Comparison of ENCODE assay signal across 11 cellular contexts in genomic region chr20:53655909-53656652, GRCh38.
DNase-seq lines count a peak whose midpoint lies in the region; ATAC-seq and TF ChIP-seq lines count a peak whose summit lies in the region.
"Had no signal": no experiment of that assay in that cellular context is flagged by ENCODE, and none has a peak within 500 bp of the region (broad histone marks: within the 10 kb centered on the region; RNA-seq: fewer than 3 reads in every experiment).

No MANE protein-coding gene starts in this region.

- in situ Hi-C loops in mammary epithelial cell (cut with MboI; ENCODE audit: low sequenced_read_pairs in 2 of 2), result no loop called here

- H3F3A ChIP-seq in Loucy (ENCODE audit: low read depth), result no peaks in the 10 kb centered on the region
- H3F3A ChIP-seq in neural progenitor cell (ENCODE audit: low read depth), result peaks cover 44% of the 10 kb centered on the region

- peak overlapping the region; percentile 24 for H3K27ac Mint-ChIP-seq in neural progenitor cell

- H3K4me3 ChIP-seq in Loucy (ENCODE audit: low read length, poor library complexity, severe bottlenecking), result no peak overlapping the region
- no peak overlapping the region for H3K4me3 ChIP-seq in mammary epithelial cell (replicated peaks in 1 of 3; ENCODE audit: insufficient read depth in 1 of 3, low read depth in 2 of 3, low read length in 3 of 3)
- H3K4me3 ChIP-seq in neural progenitor cell, result no peak overlapping the region
- H3K4me3 ChIP-seq: thoracic aorta had no signal

- intact Hi-C loops in mammary epithelial cell (cut with micrococcal nuclease) (no loop called here), sciatic nerve (cut with DNase I) (no loop called here)

- H3K36me3 Mint-ChIP-seq in neural progenitor cell, result no peaks in the 10 kb centered on the region

- H3K4me1 ChIP-seq in Loucy (ENCODE audit: insufficient read depth, low read length, poor library complexity, severe bottlenecking) (peaks cover 36% of the 10 kb centered on the region), mammary epithelial cell (ENCODE audit: insufficient read depth, low read length) (peaks cover 10% of the 10 kb centered on the region), neural progenitor cell (peaks cover 54% of the 10 kb centered on the region)

- dilution Hi-C loops in mammary epithelial cell (cut with HindIII; ENCODE audit: low sequenced_read_pairs), result no loop called here

- H3K9me3 ChIP-seq in Loucy (ENCODE audit: insufficient read depth, low read depth, low read length), result no peaks in the 10 kb centered on the region
- no peaks in the 10 kb centered on the region for H3K9me3 ChIP-seq in mammary epithelial cell (replicated peaks; ENCODE audit: insufficient read depth, low read length)
- H3K9me3 ChIP-seq in neural progenitor cell (ENCODE audit: low read depth), result no peaks in the 10 kb centered on the region
- H3K9me3 ChIP-seq: thoracic aorta had no signal

- no peaks in the 10 kb centered on the region for H3K27me3 ChIP-seq in Loucy (ENCODE audit: insufficient read depth, low read length, poor library complexity, severe bottlenecking)
- no peaks in the 10 kb centered on the region for H3K27me3 ChIP-seq in mammary epithelial cell (ENCODE audit: insufficient read depth, low read length)
- H3K27me3 ChIP-seq in neural progenitor cell, result no peaks in the 10 kb centered on the region

- peak; percentile 100 for DNase-seq in DMS114 treated with DMSO at 0.1 percent for 48 hours (lab: John Stamatoyannopoulos, UW; ENCODE audit: unreplicated experiment)
- DNase-seq in mammary epithelial cell, result peak; percentile 31
- no peak for DNase-seq in neural progenitor cell (ENCODE audit: low spot score)
- DNase-seq in sciatic nerve (ENCODE audit: low spot score), result no peak
- no peak for DNase-seq in stimulated activated CD4-positive, alpha-beta T cell treated with anti-CD3 and anti-CD28 coated beads, Interleukin-2, amount 100 ng/mL, for 24 hours
- no peak for DNase-seq in middle frontal gyrus (ENCODE audit: extremely low spot score, low spot score)
- DNase-seq: NCI-H1694 treated with DMSO at 0.1 percent for 48 hours, occipital lobe had no signal

- H3K79me2 ChIP-seq in Loucy (ENCODE audit: insufficient read depth, low read length) (no peaks in the 10 kb centered on the region), mammary epithelial cell (ENCODE audit: insufficient read depth, low read length) (no peaks in the 10 kb centered on the region), neural progenitor cell (ENCODE audit: low read depth) (no peaks in the 10 kb centered on the region)

- H3K9me3 Mint-ChIP-seq in neural progenitor cell, result no peaks in the 10 kb centered on the region

- peaks cover 60% of the 10 kb centered on the region for H3K4me1 Mint-ChIP-seq in neural progenitor cell

- H3K4me2 ChIP-seq in Loucy (ENCODE audit: low read depth, low read length, poor library complexity, severe bottlenecking) (no peak overlapping the region), mammary epithelial cell (ENCODE audit: insufficient read depth, low read depth, low read length) (no peak overlapping the region), neural progenitor cell (no peak overlapping the region)

- 62% methylated on average over 6 of the region's 6 CpGs for WGBS in mammary epithelial cell (ENCODE audit: low coverage, missing lambda C conversion rate)

- TF ChIP-seq CTCF in Loucy (conservative IDR thresholded peaks at IDR 0.05; ENCODE audit: low read length) (no peak), mammary epithelial cell (conservative IDR thresholded peaks at IDR 0.05 in 1 of 2, IDR thresholded peaks at IDR 0.05 in 1 of 2; ENCODE audit: extremely low read depth in 1 of 2, insufficient read depth in 1 of 2, low read depth in 1 of 2, low read length in 2 of 2) (no peak), neural progenitor cell (IDR thresholded peaks at IDR 0.05) (no peak)

- H3K9ac ChIP-seq in Loucy (ENCODE audit: low read depth, low read length, poor library complexity, severe bottlenecking), result no peak overlapping the region
- no peak overlapping the region for H3K9ac ChIP-seq in mammary epithelial cell (ENCODE audit: insufficient read depth, low read length)
- H3K9ac ChIP-seq in neural progenitor cell, result no peak overlapping the region

- H4K20me1 ChIP-seq in Loucy (ENCODE audit: insufficient read depth, low read length, poor library complexity, severe bottlenecking) (no peaks in the 10 kb centered on the region), mammary epithelial cell (ENCODE audit: insufficient read depth, low read length) (no peaks in the 10 kb centered on the region), neural progenitor cell (ENCODE audit: low read depth) (no peaks in the 10 kb centered on the region)

- H3K9me2 ChIP-seq in Loucy (replicated peaks; ENCODE audit: low read depth, low read length), result no peaks in the 10 kb centered on the region

- no peak overlapping the region for H3K4me3 Mint-ChIP-seq in neural progenitor cell

- no peaks in the 10 kb centered on the region for H3K27me3 Mint-ChIP-seq in neural progenitor cell (ENCODE audit: insufficient read depth, low read depth)

- H2AFZ ChIP-seq in Loucy (ENCODE audit: low read length) (peak overlapping the region; percentile 60), mammary epithelial cell (ENCODE audit: low read depth, low read length) (no peak overlapping the region), neural progenitor cell (replicated peaks) (no peak overlapping the region)

- CTCF ChIA-PET in mammary epithelial cell (lab: Charles Lee; ENCODE audit: low non-redundant PET), result no interaction called here

- ATAC-seq in sciatic nerve (no peak), GM21381 (IDR thresholded peaks at IDR 0.05; ENCODE audit: unreplicated experiment) (no peak)

- no TSS peak for BruUV-seq in mammary epithelial cell (replicated peaks; lab: Mats Ljungman, UMichigan)

- H3K27ac ChIP-seq in mammary epithelial cell (ENCODE audit: insufficient read depth, low read depth, low read length), result no peak overlapping the region
- H3K27ac ChIP-seq in neural progenitor cell, result no peak overlapping the region

- no peaks in the 10 kb centered on the region for H3K36me3 ChIP-seq in Loucy (ENCODE audit: insufficient read depth, low read length)
- H3K36me3 ChIP-seq in mammary epithelial cell (ENCODE audit: insufficient read depth, low read length), result no peaks in the 10 kb centered on the region
- no peaks in the 10 kb centered on the region for H3K36me3 ChIP-seq in neural progenitor cell
- H3K36me3 ChIP-seq: thoracic aorta had no signal

Comparison
In these comparisons a context has a peak if more than half of its experiments do, and no peak if none do; other contexts are left out.
1. DNase-seq: peak in DMS114 treated with DMSO at 0.1 percent for 48 hours (single experiment) and mammary epithelial cell (single experiment); none in neural progenitor cell (single experiment), sciatic nerve (single experiment), stimulated activated CD4-positive, alpha-beta T cell treated with anti-CD3 and anti-CD28 coated beads, Interleukin-2, amount 100 ng/mL, for 24 hours (0 of 2) and middle frontal gyrus (single experiment).